In the genomic region with DNA sequence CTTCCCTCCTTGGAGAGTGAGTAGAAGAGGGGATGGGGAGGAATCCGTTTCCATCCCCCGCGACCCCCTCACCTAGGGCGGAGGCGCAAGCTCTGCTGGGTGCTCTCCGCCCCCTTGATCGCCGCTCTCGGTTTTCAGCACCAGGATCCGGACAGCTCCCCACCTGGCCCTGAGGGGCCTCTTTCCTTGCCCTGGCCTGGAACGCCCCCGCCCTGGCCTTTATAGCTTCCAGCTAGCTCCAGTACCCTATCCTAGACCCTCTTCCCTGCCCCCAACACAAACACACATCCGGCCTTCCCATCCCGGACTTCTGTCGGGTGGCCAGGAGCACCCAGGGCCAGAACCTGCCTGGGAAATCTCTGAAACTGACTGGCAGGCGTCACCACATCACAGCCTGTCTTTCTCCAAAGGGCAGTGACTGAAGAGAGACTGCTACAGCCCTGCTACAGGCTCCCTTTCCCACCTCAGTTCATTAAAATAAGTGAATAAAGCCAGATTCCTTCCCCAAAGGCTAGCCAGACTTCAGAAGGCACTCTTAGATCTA, we compare ENCODE assay signal across 10 cellular contexts.
DNase-seq lines count a peak whose midpoint lies in the region; ATAC-seq and TF ChIP-seq lines count a peak whose summit lies in the region.
"Had no signal": no experiment of that assay in that cellular context is flagged by ENCODE, and none has a peak within 500 bp of the region (broad histone marks: within the 10 kb centered on the region; RNA-seq: fewer than 3 reads in every experiment).

No MANE protein-coding gene starts in this region.

- WGBS in iPS DF 6.9 (ENCODE audit: insufficient coverage, insufficient read length) = no CpG with 5 or more reads among the region's 16 CpGs
- 4% methylated on average over 14 to 16 of the region's 16 CpGs for WGBS in testis, 2 donors

- DNase-seq in activated effector memory CD4-positive, alpha-beta T cell treated with anti-CD3 and anti-CD28 coated beads, Interleukin-2, amount 50 U/mL, for 16 hours = peak; percentile 61
- no peak for DNase-seq in activated effector memory CD4-positive, alpha-beta T cell treated with Interleukin-2 at 50 U/mL for 16 hours
- no peak for DNase-seq in iPS DF 6.9 (ENCODE audit: low read depth, low spot score)
- DNase-seq in testis = peak; percentile 54
- no peak for DNase-seq in cortex of kidney (lab: John Stamatoyannopoulos, UW)
- no peak for DNase-seq in gastrocnemius medialis
- no peak for DNase-seq in amniotic stem cell (lab: John Stamatoyannopoulos, UW)
- DNase-seq: NCI-H1417 treated with DMSO at 0.1 percent for 48 hours; stimulated activated CD4-positive, alpha-beta T cell treated with anti-CD3 and anti-CD28 coated beads, Interleukin-4, amount 100 ng/mL, for 1 hour had no signal

- H3K27me3 ChIP-seq in iPS DF 6.9 (ENCODE audit: control insufficient read depth, insufficient read depth, low read length) (peaks cover 50% of the 10 kb centered on the region), testis (no peaks in the 10 kb centered on the region), gastrocnemius medialis (peaks cover 50 to 58% (median 55%) of the 10 kb centered on the region in 3 donors)

- H3K27me3 Mint-ChIP-seq in activated T-helper 17 cell treated with anti-CD3 and anti-CD28 coated beads, Interleukin-2, amount 50 U/mL, for 72 hours = peaks cover 44% of the 10 kb centered on the region

- no peaks in the 10 kb centered on the region for H3K36me3 ChIP-seq in iPS DF 6.9 (ENCODE audit: control insufficient read depth, insufficient read depth, low read length)
- no peaks in the 10 kb centered on the region for H3K36me3 ChIP-seq in testis (ENCODE audit: low read depth, missing control alignments)
- H3K36me3 ChIP-seq in gastrocnemius medialis = no peaks in the 10 kb centered on the region

- ATAC-seq in activated T-helper 17 cell treated with anti-CD3 and anti-CD28 coated beads, Interleukin-2, amount 50 U/mL, for 72 hours (replicated peaks) = no peak
- no peak for ATAC-seq in gastrocnemius medialis

- H3K9me3 ChIP-seq in iPS DF 6.9 (ENCODE audit: control insufficient read depth, insufficient read depth, low read length) (no peaks in the 10 kb centered on the region), testis (no peaks in the 10 kb centered on the region), gastrocnemius medialis (no peaks in the 10 kb centered on the region)

- intact Hi-C loops in testis (cut with DNase I; ENCODE audit: low total_unique reads) = no loop called here
- intact Hi-C loops in gastrocnemius medialis (cut with DNase I; ENCODE audit: low total_unique reads) = no loop called here

- no peak overlapping the region for H3K27ac Mint-ChIP-seq in activated T-helper 17 cell treated with anti-CD3 and anti-CD28 coated beads, Interleukin-2, amount 50 U/mL, for 72 hours

- TF ChIP-seq CTCF in testis (IDR thresholded peaks at IDR 0.05) (no peak), gastrocnemius medialis (IDR thresholded peaks at IDR 0.05 in 4 of 5, conservative IDR thresholded peaks at IDR 0.05 in 1 of 5) (no peak)

- H3K27ac ChIP-seq in iPS DF 6.9 (ENCODE audit: low read length) (no peak overlapping the region), testis (no peak overlapping the region), gastrocnemius medialis (no peak overlapping the region)

- no peaks in the 10 kb centered on the region for H3K9me3 Mint-ChIP-seq in activated T-helper 17 cell treated with anti-CD3 and anti-CD28 coated beads, Interleukin-2, amount 50 U/mL, for 72 hours

- H3K4me3 ChIP-seq in iPS DF 6.9 (ENCODE audit: low read length) (peak overlapping the region; percentile 8; the same call in 1 of the 2 replicates), testis (peak overlapping the region in 1 of 2 donors; percentile 56), gastrocnemius medialis (no peak overlapping the region)

- H3K4me1 Mint-ChIP-seq in activated T-helper 17 cell treated with anti-CD3 and anti-CD28 coated beads, Interleukin-2, amount 50 U/mL, for 72 hours = no peaks in the 10 kb centered on the region

- H3K4me1 ChIP-seq in iPS DF 6.9 (ENCODE audit: control insufficient read depth, insufficient read depth, low read length) (peaks cover 10% of the 10 kb centered on the region; the same call in 1 of the 2 replicates), testis (peaks cover 16% of the 10 kb centered on the region), gastrocnemius medialis (peaks cover 3 to 15% of the 10 kb centered on the region in 2 donors)

- H3K36me3 Mint-ChIP-seq in activated T-helper 17 cell treated with anti-CD3 and anti-CD28 coated beads, Interleukin-2, amount 50 U/mL, for 72 hours (ENCODE audit: low read depth) = no peaks in the 10 kb centered on the region

- peak overlapping the region; percentile 42 for H3K4me3 Mint-ChIP-seq in activated T-helper 17 cell treated with anti-CD3 and anti-CD28 coated beads, Interleukin-2, amount 50 U/mL, for 72 hours

- TF ChIP-seq POLR2A in testis (IDR thresholded peaks at IDR 0.05) = no peak
- no peak for TF ChIP-seq POLR2A in gastrocnemius medialis (IDR thresholded peaks at IDR 0.05)

- in situ Hi-C loops in gastrocnemius medialis (cut with MboI; ENCODE audit: low sequenced_read_pairs in 4 of 4) = no loop called here

Comparison
In these comparisons a context has a peak if more than half of its experiments do, and no peak if none do; other contexts are left out.
1. DNase-seq: peak in activated effector memory CD4-positive, alpha-beta T cell treated with anti-CD3 and anti-CD28 coated beads, Interleukin-2, amount 50 U/mL, for 16 hours (single experiment) and testis (single experiment); none in activated effector memory CD4-positive, alpha-beta T cell treated with Interleukin-2 at 50 U/mL for 16 hours (single experiment), iPS DF 6.9 (single experiment), cortex of kidney (single experiment), gastrocnemius medialis (0 of 2) and amniotic stem cell (single experiment).